22 cellular contexts compared by ENCODE assay signal in genomic region chr1:226154593-226154992, GRCh38. TPM values are rescaled to one million over a fixed set of nuclear protein-coding genes. Genes with fewer than 3 reads are reported as not detected.
A peak's percentile ranks its signal among the peaks of the same experiment; 100 is the strongest.
DNase-seq lines count a peak whose midpoint lies in the region; ATAC-seq, FAIRE-seq and TF ChIP-seq lines count a peak whose summit lies in the region.
"Had no signal": no experiment of that assay in that cellular context is flagged by ENCODE, and none has a peak within 500 bp of the region (broad histone marks: within the 10 kb centered on the region; RNA-seq: fewer than 3 reads in every experiment).

No MANE protein-coding gene starts in this region.

- peaks cover 66% of the 10 kb centered on the region for H3K36me3 Mint-ChIP-seq in activated CD4-positive, alpha-beta T cell treated with anti-CD3 and anti-CD28 coated beads, Interleukin-2, amount 10 ng/mL, durations not matched to agents 7 days and 5 days (ENCODE audit: low read depth)
- peaks cover 25% of the 10 kb centered on the region for H3K36me3 Mint-ChIP-seq in HFFc6 (ENCODE audit: low read depth)
- H3K36me3 Mint-ChIP-seq in astrocyte (ENCODE audit: low read depth, unreplicated experiment): peaks cover 17% of the 10 kb centered on the region
- peaks cover 30% of the 10 kb centered on the region for H3K36me3 Mint-ChIP-seq in memory B cell

- H3K4me1 ChIP-seq in astrocyte (ENCODE audit: insufficient read depth, low read length): no peaks in the 10 kb centered on the region

- H2AFZ ChIP-seq in astrocyte (ENCODE audit: low read depth, low read length): no peak overlapping the region

- no peak for FAIRE-seq in astrocyte (lab: Jason Lieb, UNC)
- FAIRE-seq: A204.1, GM12891, GM19239, HTR-8/SVneo had no signal

- POLR2A ChIA-PET in activated CD4-positive, alpha-beta T cell treated with anti-CD3 and anti-CD28 coated beads, Interleukin-2, amount 10 ng/mL, durations not matched to agents 7 days and 5 days (lab: Charles Lee): no interaction called here

- H3K27me3 ChIP-seq in astrocyte (ENCODE audit: insufficient read depth, low read length): no peaks in the 10 kb centered on the region
- H3K27me3 ChIP-seq: BLaER1 had no signal

- peak overlapping the region; percentile 71 for H3K27ac Mint-ChIP-seq in activated CD4-positive, alpha-beta T cell treated with anti-CD3 and anti-CD28 coated beads, Interleukin-2, amount 10 ng/mL, durations not matched to agents 7 days and 5 days
- peak overlapping the region; percentile 16; the same call in 1 of the 2 replicates for H3K27ac Mint-ChIP-seq in HFFc6
- peak overlapping the region; percentile 31 for H3K27ac Mint-ChIP-seq in astrocyte (ENCODE audit: unreplicated experiment)
- peak overlapping the region; percentile 47 for H3K27ac Mint-ChIP-seq in memory B cell
- H3K27ac Mint-ChIP-seq: CD8-positive, alpha-beta T cell had no signal

- H3K9me3 Mint-ChIP-seq in activated CD4-positive, alpha-beta T cell treated with anti-CD3 and anti-CD28 coated beads, Interleukin-2, amount 10 ng/mL, durations not matched to agents 7 days and 5 days: no peaks in the 10 kb centered on the region
- H3K9me3 Mint-ChIP-seq in HFFc6 (no peaks in the 10 kb centered on the region), astrocyte (ENCODE audit: unreplicated experiment) (no peaks in the 10 kb centered on the region), memory B cell (no peaks in the 10 kb centered on the region)
- H3K9me3 Mint-ChIP-seq: CD8-positive, alpha-beta T cell had no signal

- no peak overlapping the region for H3K9ac ChIP-seq in astrocyte (ENCODE audit: low read length)
- H3K9ac ChIP-seq: BLaER1 had no signal

- no peaks in the 10 kb centered on the region for H3K9me3 ChIP-seq in astrocyte (ENCODE audit: insufficient read depth, low read depth, low read length)
- H3K9me3 ChIP-seq: BLaER1, HAP-1 had no signal

- H3K27ac ChIP-seq in astrocyte (ENCODE audit: low read depth, low read length): no peak overlapping the region
- H3K27ac ChIP-seq: BLaER1 had no signal

- peaks cover 44% of the 10 kb centered on the region for H3K36me3 ChIP-seq in astrocyte (ENCODE audit: insufficient read depth, low read length)

- no peak overlapping the region for H3K4me3 Mint-ChIP-seq in activated CD4-positive, alpha-beta T cell treated with anti-CD3 and anti-CD28 coated beads, Interleukin-2, amount 10 ng/mL, durations not matched to agents 7 days and 5 days
- H3K4me3 Mint-ChIP-seq in HFFc6 (no peak overlapping the region), astrocyte (ENCODE audit: unreplicated experiment) (no peak overlapping the region), memory B cell (no peak overlapping the region)
- H3K4me3 Mint-ChIP-seq: CD8-positive, alpha-beta T cell had no signal

- ATAC-seq in memory B cell (ENCODE audit: low read depth): no peak
- ATAC-seq: CD8-positive, alpha-beta T cell had no signal

- CTCF ChIA-PET in activated CD4-positive, alpha-beta T cell treated with anti-CD3 and anti-CD28 coated beads, Interleukin-2, amount 10 ng/mL, durations not matched to agents 7 days and 5 days (lab: Charles Lee): interaction anchor here (1.5 to 2.4 kb wide), 2 partner anchors 11 to 29 kb away, joined by 5 to 7 read pairs; no protein-coding TSS in a partner anchor

- H4K20me1 ChIP-seq in astrocyte (ENCODE audit: insufficient read depth, low read length): peaks cover 63% of the 10 kb centered on the region
- H4K20me1 ChIP-seq: BLaER1 had no signal

- no peaks in the 10 kb centered on the region for H3K27me3 Mint-ChIP-seq in activated CD4-positive, alpha-beta T cell treated with anti-CD3 and anti-CD28 coated beads, Interleukin-2, amount 10 ng/mL, durations not matched to agents 7 days and 5 days
- H3K27me3 Mint-ChIP-seq in HFFc6 (ENCODE audit: insufficient read depth) (no peaks in the 10 kb centered on the region), astrocyte (ENCODE audit: low read depth, unreplicated experiment) (no peaks in the 10 kb centered on the region), memory B cell (no peaks in the 10 kb centered on the region)

- no peak overlapping the region for H3K4me3 ChIP-seq in astrocyte (ENCODE audit: insufficient read depth, low read depth, low read length)
- H3K4me3 ChIP-seq: BLaER1, HAP-1 had no signal

- no peak for DNase-seq in activated CD4-positive, alpha-beta T cell treated with anti-CD3 and anti-CD28 coated beads, Interleukin-2, amount 10 ng/mL, durations not matched to agents 7 days and 5 days
- DNase-seq in activated CD4-positive, alpha-beta T cell treated with anti-CD3 and anti-CD28 coated beads, Interleukin-2, amount 50 U/mL, for 48 hours: no peak
- no peak for DNase-seq in HFFc6
- no peak for DNase-seq in astrocyte (ENCODE audit: low read depth)
- DNase-seq in memory B cell (ENCODE audit: low spot score in 2 of 2): no peak
- no peak for DNase-seq in HuH-7.5 (ENCODE audit: low spot score)
- DNase-seq in H4 (ENCODE audit: low spot score): no peak
- DNase-seq in CD1c-positive myeloid dendritic cell (ENCODE audit: extremely low spot score): no peak
- DNase-seq: Calu3; CD8-positive, alpha-beta T cell; EL; NCI-H1105; NCI-H1694; NCI-H2081 treated with DMSO at 0.1 percent for 48 hours; NK-92 treated with Interleukin-12 subunit alpha and Interleukin-12 subunit beta, amount 100 ng/mL, for 24 hours; Right ventricle myocardium superior had no signal

- no peak overlapping the region for H3K4me2 ChIP-seq in astrocyte (ENCODE audit: low read length)
- H3K4me2 ChIP-seq: BLaER1 had no signal

- H3K4me1 Mint-ChIP-seq in activated CD4-positive, alpha-beta T cell treated with anti-CD3 and anti-CD28 coated beads, Interleukin-2, amount 10 ng/mL, durations not matched to agents 7 days and 5 days: peaks cover 32% of the 10 kb centered on the region
- H3K4me1 Mint-ChIP-seq in HFFc6 (ENCODE audit: low read depth) (peaks cover 5% of the 10 kb centered on the region), astrocyte (ENCODE audit: low read depth, unreplicated experiment) (peaks cover 4% of the 10 kb centered on the region), memory B cell (peaks cover 18% of the 10 kb centered on the region)

- TF ChIP-seq CTCF in HFFc6 (IDR thresholded peaks at IDR 0.05) (no peak), astrocyte (IDR thresholded peaks at IDR 0.05; ENCODE audit: insufficient read depth, low read depth, low read length) (no peak)

- H3K79me2 ChIP-seq in astrocyte (ENCODE audit: insufficient read depth, low read length): peaks cover 41% of the 10 kb centered on the region

RNA-seq across cellular contexts. Expression of gene ACBD3, which starts 31.9 kb away (rescaled TPM):
- 10 to 100 TPM; 19.0 to 19.8 TPM for total RNA-seq in activated CD4-positive, alpha-beta T cell treated with anti-CD3 and anti-CD28 coated beads, Interleukin-2, amount 10 ng/mL, durations not matched to agents 7 days and 5 days
- total RNA-seq in HFFc6 (2021; fragmentation: NEBNext Ultra II Directional; extraction: Animal tissue kit (Norgen Biotek cat#: 25700)): 10 to 100 TPM; 63.9 to 72.8 (median 70.5) TPM
- total RNA-seq in astrocyte: 66.7 and 69.4 TPM in 2 replicates
- total RNA-seq in H4 (2014; rRNA removed; shearing (Covaris generic)): 25.7 and 39.4 TPM in 2 replicates

Comparison
In these comparisons a context has a peak if more than half of its experiments do, and no peak if none do; other contexts are left out.
1. H3K27ac Mint-ChIP-seq: peak in every context shown above with its lines; median percentile 71 in activated CD4-positive, alpha-beta T cell treated with anti-CD3 and anti-CD28 coated beads, Interleukin-2, amount 10 ng/mL, durations not matched to agents 7 days and 5 days; 47 in memory B cell; 31 in astrocyte; 16 in HFFc6.